ENCODE assay signal across 20 cellular contexts in genomic region chr7:84191261-84191660, GRCh38. TPM values are rescaled to one million over a fixed set of nuclear protein-coding genes. Genes with fewer than 3 reads are reported as not detected.
DNase-seq lines count a peak whose midpoint lies in the region; ATAC-seq and TF ChIP-seq lines count a peak whose summit lies in the region.
"Had no signal": no experiment of that assay in that cellular context is flagged by ENCODE, and none has a peak within 500 bp of the region (broad histone marks: within the 10 kb centered on the region; RNA-seq: fewer than 3 reads in every experiment).

No MANE protein-coding gene starts in this region.

- H3K4me2 ChIP-seq in PC-3 (ENCODE audit: low read length) (peak overlapping the region; percentile 81), fibroblast of lung (ENCODE audit: extremely low read depth, insufficient read depth, low read length) (peak overlapping the region; percentile 82)

- BruUV-seq in PC-3 (replicated peaks; lab: Mats Ljungman, UMichigan): no TSS peak

- ATAC-seq in PC-3 (no peak), GM21515 (IDR thresholded peaks at IDR 0.05; ENCODE audit: unreplicated experiment) (no peak)
- ATAC-seq: WTC11 had no signal

- H3K27ac ChIP-seq in PC-3 (ENCODE audit: low read length) (peak overlapping the region; percentile 94), fibroblast of lung (ENCODE audit: insufficient read depth, low read length) (no peak overlapping the region), caudate nucleus (ENCODE audit: low read depth, low read length) (no peak overlapping the region)
- H3K27ac ChIP-seq: coronary artery, ovary, testis had no signal

- POLR2A ChIA-PET in PC-3 (lab: Charles Lee; ENCODE audit: unreplicated experiment): no interaction called here

- no peaks in the 10 kb centered on the region for H3K9me3 ChIP-seq in PC-3 (ENCODE audit: low read length)
- H3K9me3 ChIP-seq in fibroblast of lung (ENCODE audit: control insufficient read depth, insufficient read depth, low read depth, low read length): no peaks in the 10 kb centered on the region
- H3K9me3 ChIP-seq in neuron (ENCODE audit: low read length): no peaks in the 10 kb centered on the region
- H3K9me3 ChIP-seq: ovary, testis had no signal

- H3K4me1 ChIP-seq in PC-3 (ENCODE audit: insufficient read depth, low read length): peaks cover 66% of the 10 kb centered on the region
- H3K4me1 ChIP-seq in fibroblast of lung (ENCODE audit: control insufficient read depth, extremely low read depth, insufficient read depth, low read length): peaks cover 2% of the 10 kb centered on the region
- H3K4me1 ChIP-seq in neuron (ENCODE audit: insufficient read depth, low read length): peaks cover 30% of the 10 kb centered on the region
- H3K4me1 ChIP-seq: testis had no signal

- H3K9ac ChIP-seq in PC-3 (ENCODE audit: low read length) (peak overlapping the region; percentile 96), fibroblast of lung (ENCODE audit: insufficient read depth, low read length) (no peak overlapping the region)

- intact Hi-C loops in PC-3 (cut with micrococcal nuclease): loop anchor here (1.0 to 10.0 kb wide), 5 partner anchors 181 to 830 kb away; no protein-coding TSS in a partner anchor

- H3F3A ChIP-seq in PC-3 (ENCODE audit: low read length, unreplicated experiment): no peaks in the 10 kb centered on the region

- TF ChIP-seq CTCF in PC-3 (conservative IDR thresholded peaks at IDR 0.05; ENCODE audit: low read depth, low read length): no peak
- TF ChIP-seq CTCF in fibroblast of lung (conservative IDR thresholded peaks at IDR 0.05 in 1 of 2, IDR thresholded peaks at IDR 0.05 in 1 of 2; ENCODE audit: low read depth in 1 of 2, low read length in 2 of 2): no peak

- DNase-seq in EL: peak; percentile 28
- DNase-seq in PC-3: peak; percentile 15
- peak; percentile 48 to 49 for DNase-seq in fibroblast of lung (ENCODE audit: low read depth in 2 of 2)
- no peak for DNase-seq in activated CD4-positive, CD25-positive, alpha-beta regulatory T cell (lab: John Stamatoyannopoulos, UW)
- no peak for DNase-seq in caudate nucleus (lab: John Stamatoyannopoulos, UW)
- DNase-seq in C1 segment of cervical spinal cord (lab: John Stamatoyannopoulos, UW): no peak
- DNase-seq: activated effector memory CD4-positive, alpha-beta T cell treated with anti-CD3 and anti-CD28 coated beads, Interleukin-2, amount 50 U/mL, for 16 hours; amygdala; erythroblast; NCI-H1105; NK-92 treated with Interleukin-12 subunit alpha and Interleukin-12 subunit beta, amount 100 ng/mL, for 24 hours; ovary; Right ventricle myocardium superior; stimulated activated CD4-positive, alpha-beta T cell treated with anti-CD3 and anti-CD28 coated beads, Interleukin-4, amount 100 ng/mL, for 24 hours; stimulated activated CD8-positive, alpha-beta memory T cell treated with anti-CD3 and anti-CD28 coated beads, Interleukin-4, amount 100 ng/mL, for 48 hours; testis had no signal

- H3K27me3 ChIP-seq in PC-3 (ENCODE audit: low read length) (no peaks in the 10 kb centered on the region), fibroblast of lung (ENCODE audit: control insufficient read depth, insufficient read depth, low read length) (no peaks in the 10 kb centered on the region), neuron (ENCODE audit: insufficient read depth, low read length) (no peaks in the 10 kb centered on the region)
- H3K27me3 ChIP-seq: ovary, testis had no signal

- no peak overlapping the region for H2AFZ ChIP-seq in PC-3 (ENCODE audit: low read length)
- H2AFZ ChIP-seq in fibroblast of lung (ENCODE audit: low read length): no peak overlapping the region
- H2AFZ ChIP-seq in neuron (ENCODE audit: low read depth, low read length): no peak overlapping the region

- H3K79me2 ChIP-seq in PC-3 (ENCODE audit: low read length): peaks cover 75% of the 10 kb centered on the region
- peaks cover 77% of the 10 kb centered on the region for H3K79me2 ChIP-seq in fibroblast of lung (ENCODE audit: control insufficient read depth, insufficient read depth, low read length)

- H4K20me1 ChIP-seq in PC-3 (ENCODE audit: low read length) (no peaks in the 10 kb centered on the region), fibroblast of lung (ENCODE audit: control insufficient read depth, extremely low read depth, insufficient read depth, low read length) (no peaks in the 10 kb centered on the region)

- CTCF ChIA-PET in PC-3 (lab: Charles Lee): no interaction called here

- H3K36me3 ChIP-seq in PC-3 (ENCODE audit: low read depth, low read length) (no peaks in the 10 kb centered on the region), fibroblast of lung (ENCODE audit: control insufficient read depth, insufficient read depth, low read length) (no peaks in the 10 kb centered on the region), neuron (ENCODE audit: insufficient read depth, low read length) (no peaks in the 10 kb centered on the region)
- H3K36me3 ChIP-seq: ovary had no signal

- peak overlapping the region; percentile 79 for H3K4me3 ChIP-seq in PC-3 (ENCODE audit: low read length)
- H3K4me3 ChIP-seq in fibroblast of lung (replicated peaks in 1 of 4; ENCODE audit: control extremely low read depth in 1 of 4, insufficient read depth in 1 of 4, low read depth in 3 of 4, low read length in 4 of 4): peak overlapping the region in 3 of 4 experiments; percentile 68 to 94 (median 80)
- H3K4me3 ChIP-seq in neuron (ENCODE audit: low read length): peak overlapping the region; percentile 99
- H3K4me3 ChIP-seq: coronary artery, ovary, testis had no signal

- H3K9me2 ChIP-seq in PC-3 (replicated peaks; ENCODE audit: low read length): no peaks in the 10 kb centered on the region

RNA-seq across cellular contexts. Expression of gene SEMA3A, which starts 3.3 kb away (rescaled TPM):
- total RNA-seq in PC-3 (2014; rRNA removed) (13.7 and 16.9 TPM in 2 replicates), fibroblast of lung (19.5 and 60.8 TPM in 2 replicates)
- polyA plus RNA-seq in fibroblast of lung: 45.2 and 84.3 TPM in 2 replicates
- 24.8 and 52.1 TPM in 2 replicates for polyA plus RNA-seq in fibroblast of lung (2012)
- polyA minus RNA-seq in fibroblast of lung (ENCODE audit: low replicate concordance): 22.7 and 27.6 TPM in 2 replicates

Comparison
In these comparisons a context has a peak if more than half of its experiments do, and no peak if none do; other contexts are left out.
1. DNase-seq: peak in EL (single experiment), PC-3 (single experiment) and fibroblast of lung (2 of 2); none in activated CD4-positive, CD25-positive, alpha-beta regulatory T cell (0 of 4), caudate nucleus (0 of 61) and C1 segment of cervical spinal cord (0 of 14).
2. Peak in every context shown above with its lines, with median percentiles within 50 percentile points of each other: H3K4me3 ChIP-seq.